ENCODE assay signal across 1 cellular context in the genomic region with DNA sequence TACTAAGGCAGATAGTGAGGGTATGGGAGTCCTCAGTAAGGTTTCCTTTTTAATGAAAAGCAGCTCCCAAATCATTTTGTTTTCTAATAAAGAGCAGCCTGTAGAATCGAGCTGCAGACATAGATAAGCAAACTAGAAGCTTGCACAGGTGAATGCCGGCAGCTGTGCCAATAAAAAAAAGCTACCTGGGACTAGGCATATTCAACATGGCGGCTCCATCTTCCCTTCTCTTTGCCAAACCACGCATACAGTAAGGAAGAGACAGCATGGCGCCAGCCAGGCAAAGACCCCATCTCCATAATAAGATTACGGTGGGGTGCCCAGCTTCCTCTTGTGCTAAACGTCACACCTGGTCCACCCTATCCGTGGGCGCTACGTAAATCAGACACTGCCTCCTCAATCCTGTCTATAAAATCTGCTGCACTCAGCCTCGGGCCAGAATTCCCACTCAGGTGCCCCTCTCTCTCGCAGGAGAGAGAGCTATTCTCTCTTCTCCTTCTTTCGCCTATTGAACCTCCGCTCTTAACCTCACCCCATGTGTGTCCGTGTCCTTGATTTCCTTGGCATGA.
TF ChIP-seq lines count a peak whose summit lies in the region.

No MANE protein-coding gene starts in this region.

TF ChIP-seq in GM23338, 12 proteins besides CTCF, POLR2A, EP300 and RAD21:
- no peak for TF ChIP-seq NANOG (IDR thresholded peaks at IDR 0.05; ENCODE audit: borderline replicate concordance)
- no peak for TF ChIP-seq ZNF114 (CRISPR knock-in tag; IDR thresholded peaks at IDR 0.05)
TF ChIP-seq in GM23338: peak in this region for 0.
